In the genomic region with DNA sequence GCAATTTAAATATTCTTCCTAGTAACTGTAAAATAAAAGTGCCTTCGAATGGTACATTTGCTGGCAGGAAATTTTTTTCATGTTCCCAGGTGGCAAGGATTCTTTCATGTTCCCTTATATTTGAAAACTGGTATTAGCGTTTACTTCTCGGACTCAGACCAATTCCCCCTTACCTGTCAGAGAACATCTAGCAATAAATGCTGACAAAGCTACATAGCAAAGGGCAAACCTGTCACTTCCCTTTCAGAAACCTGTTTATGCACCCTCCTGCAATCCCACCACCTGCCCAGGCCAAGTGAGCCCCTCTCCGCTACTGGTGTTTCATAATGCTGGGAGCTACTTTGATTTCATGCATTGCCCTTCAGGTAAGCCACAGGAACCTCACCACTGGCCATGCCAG, we compare ENCODE assay signal across 20 cellular contexts.
"Had no signal": no experiment of that assay in that cellular context is flagged by ENCODE, and none has a peak within 500 bp of the region (broad histone marks: within the 10 kb centered on the region; RNA-seq: fewer than 3 reads in every experiment).

No MANE protein-coding gene starts in this region.

- H3K4me1 Mint-ChIP-seq: naive B cell; natural killer cell; stimulated activated effector memory CD8-positive, alpha-beta T cell treated with anti-CD3 and anti-CD28 coated beads, Interleukin-12 subunit alpha, Interleukin-12 subunit beta, amount 100 ng/mL, for 72 hours had no signal

- DNase-seq: islet precursor cell; left ventricle myocardium inferior; mesendoderm; naive B cell; natural killer cell; ovary; retina; right cardiac atrium; stimulated activated CD4-positive, alpha-beta T cell treated with anti-CD3 and anti-CD28 coated beads, Interleukin-12 subunit alpha, Interleukin-12 subunit beta, amount 100 ng/mL, for 4 hours; stimulated activated CD4-positive, alpha-beta T cell treated with anti-CD3 and anti-CD28 coated beads, Interleukin-15, amount 100 ng/mL, for 24 hours; stimulated activated CD4-positive, alpha-beta T cell treated with anti-CD3 and anti-CD28 coated beads, Interleukin-2, amount 100 ng/mL, for 24 hours; stimulated activated CD4-positive, alpha-beta T cell treated with anti-CD3 and anti-CD28 coated beads, Interleukin-4, amount 100 ng/mL, for 24 hours; stimulated activated naive CD4-positive, alpha-beta T cell; tibial artery; trophoblast cell; uterus had no signal

- H3K4me3 Mint-ChIP-seq: mesothelial cell of epicardium; naive B cell; natural killer cell; stimulated activated effector memory CD8-positive, alpha-beta T cell treated with anti-CD3 and anti-CD28 coated beads, Interleukin-12 subunit alpha, Interleukin-12 subunit beta, amount 100 ng/mL, for 72 hours; stimulated activated naive CD8-positive, alpha-beta T cell treated with anti-CD3 and anti-CD28 coated beads, Interleukin-15, Interleukin-2, amounts not matched to agents 100 ng/mL and 50 ng/mL, for 24 hours had no signal

- ATAC-seq: natural killer cell; right cardiac atrium; sciatic nerve; stimulated activated effector memory CD8-positive, alpha-beta T cell treated with anti-CD3 and anti-CD28 coated beads, Interleukin-12 subunit alpha, Interleukin-12 subunit beta, amount 100 ng/mL, for 72 hours had no signal

- H3K27ac Mint-ChIP-seq: mesothelial cell of epicardium; naive B cell; natural killer cell; stimulated activated effector memory CD8-positive, alpha-beta T cell treated with anti-CD3 and anti-CD28 coated beads, Interleukin-12 subunit alpha, Interleukin-12 subunit beta, amount 100 ng/mL, for 72 hours; stimulated activated naive CD8-positive, alpha-beta T cell treated with anti-CD3 and anti-CD28 coated beads, Interleukin-15, Interleukin-2, amounts not matched to agents 100 ng/mL and 50 ng/mL, for 24 hours had no signal

- H3K36me3 Mint-ChIP-seq: mesothelial cell of epicardium; natural killer cell; stimulated activated effector memory CD8-positive, alpha-beta T cell treated with anti-CD3 and anti-CD28 coated beads, Interleukin-12 subunit alpha, Interleukin-12 subunit beta, amount 100 ng/mL, for 72 hours had no signal

- H3K9me3 Mint-ChIP-seq: natural killer cell; stimulated activated effector memory CD8-positive, alpha-beta T cell treated with anti-CD3 and anti-CD28 coated beads, Interleukin-12 subunit alpha, Interleukin-12 subunit beta, amount 100 ng/mL, for 72 hours; stimulated activated naive CD8-positive, alpha-beta T cell treated with anti-CD3 and anti-CD28 coated beads, Interleukin-15, Interleukin-2, amounts not matched to agents 100 ng/mL and 50 ng/mL, for 24 hours had no signal
